ENCODE assay signal across 11 cellular contexts in genomic region chr12:3493225-3494049, GRCh38. TPM values are rescaled to one million over a fixed set of nuclear protein-coding genes. Genes with fewer than 3 reads are reported as not detected.
DNase-seq lines count a peak whose midpoint lies in the region; ATAC-seq and TF ChIP-seq lines count a peak whose summit lies in the region.
"Had no signal": no experiment of that assay in that cellular context is flagged by ENCODE, and none has a peak within 500 bp of the region (broad histone marks: within the 10 kb centered on the region; RNA-seq: fewer than 3 reads in every experiment).

No MANE protein-coding gene starts in this region.

- H3K9me3 Mint-ChIP-seq in WTC11 = no peaks in the 10 kb centered on the region

- peak overlapping the region; percentile 68 for H3K4me3 ChIP-seq in iPS-18a (ENCODE audit: low read length)
- H3K4me3 ChIP-seq in stomach smooth muscle (ENCODE audit: low read length in 2 of 2) = peak overlapping the region; percentile 17 to 60
- H3K4me3 ChIP-seq in spleen = no peak overlapping the region

- no peak overlapping the region for H3K27ac ChIP-seq in iPS-18a (ENCODE audit: low read length)
- no peak overlapping the region for H3K27ac ChIP-seq in stomach smooth muscle (ENCODE audit: low read length)
- no peak overlapping the region for H3K27ac ChIP-seq in spleen

- intact Hi-C loops in spleen (cut with DNase I; ENCODE audit: low total_unique reads) = no loop called here

- TF ChIP-seq CTCF in WTC11 (IDR thresholded peaks at IDR 0.05) (no peak), spleen (IDR thresholded peaks at IDR 0.05 in 8 of 11, conservative IDR thresholded peaks at IDR 0.05 in 3 of 11) (no peak)

- CTCF ChIA-PET in WTC11 (lab: Charles Lee) = interaction anchor here (1.1 to 1.7 kb wide), 4 partner anchors 10 to 310 kb away, joined by 3 to 7 read pairs (median 4); no protein-coding TSS in a partner anchor

- H3K27me3 ChIP-seq in iPS-18a (ENCODE audit: control insufficient read depth, insufficient read depth, low read length) (peaks cover 86% of the 10 kb centered on the region), stomach smooth muscle (ENCODE audit: control insufficient read depth in 1 of 2, insufficient read depth in 2 of 2, low read length in 2 of 2) (peaks cover 53 to 55% of the 10 kb centered on the region in 2 donors), spleen (replicated peaks in 1 of 7) (peaks cover 8 to 96% (median 65%) of the 10 kb centered on the region in 7 donors)

- TF ChIP-seq POLR2A in spleen (IDR thresholded peaks at IDR 0.05) = no peak

- POLR2A ChIA-PET in WTC11 (lab: Charles Lee) = no interaction called here

- 2 to 6% (median 4%) methylated on average over 40 to 51 of the region's 51 CpGs for WGBS in spleen, 5 donors

- H3K9me3 ChIP-seq in iPS-18a (ENCODE audit: control insufficient read depth, low read depth, low read length) (no peaks in the 10 kb centered on the region), stomach smooth muscle (ENCODE audit: control insufficient read depth in 2 of 2, low read length in 2 of 2) (no peaks in the 10 kb centered on the region), spleen (no peaks in the 10 kb centered on the region)

- peaks cover 50% of the 10 kb centered on the region for H3K4me1 Mint-ChIP-seq in WTC11

- peaks cover 80% of the 10 kb centered on the region for H3K27me3 Mint-ChIP-seq in WTC11 (ENCODE audit: low read depth)

- H3K4me3 Mint-ChIP-seq in WTC11 = peak overlapping the region; percentile 68

- peaks cover 26% of the 10 kb centered on the region for H3K4me1 ChIP-seq in iPS-18a (ENCODE audit: control insufficient read depth, low read depth, low read length)
- H3K4me1 ChIP-seq in stomach smooth muscle (ENCODE audit: control insufficient read depth, insufficient read depth, low read length) = peaks cover 26% of the 10 kb centered on the region
- peaks cover 0 to 29% (median 16%) of the 10 kb centered on the region in 6 donors for H3K4me1 ChIP-seq in spleen

- ATAC-seq in WTC11 = no peak
- no peak for ATAC-seq in HG03135 (IDR thresholded peaks at IDR 0.05; ENCODE audit: unreplicated experiment)

- H3K9ac ChIP-seq in iPS-18a (ENCODE audit: low read length) = no peak overlapping the region
- no peak overlapping the region for H3K9ac ChIP-seq in stomach smooth muscle (ENCODE audit: low read length in 2 of 2)

- peak; percentile 41 to 45 for DNase-seq in NCI-H524 (lab: John Stamatoyannopoulos, UW)
- DNase-seq in NCI-H524 treated with DMSO at 0.1 percent for 48 hours (lab: John Stamatoyannopoulos, UW) = no peak
- peak; percentile 35 for DNase-seq in WTC11 (ENCODE audit: low spot score)
- DNase-seq in stimulated activated CD8-positive, alpha-beta memory T cell treated with anti-CD3 and anti-CD28 coated beads, Interleukin-4, amount 100 ng/mL, for 48 hours = no peak
- no peak for DNase-seq in spleen

- H3K36me3 ChIP-seq in iPS-18a (ENCODE audit: control insufficient read depth, low read depth, low read length) = no peaks in the 10 kb centered on the region
- no peaks in the 10 kb centered on the region for H3K36me3 ChIP-seq in stomach smooth muscle (ENCODE audit: control insufficient read depth in 2 of 2, insufficient read depth in 2 of 2, low read length in 2 of 2)
- no peaks in the 10 kb centered on the region for H3K36me3 ChIP-seq in spleen

- no peak overlapping the region for H3K27ac Mint-ChIP-seq in WTC11
- H3K27ac Mint-ChIP-seq: activated naive CD8-positive, alpha-beta T cell; IgD-negative memory B cell had no signal

- H3K36me3 Mint-ChIP-seq in WTC11 = peaks cover 3% of the 10 kb centered on the region; the same call in 1 of the 2 replicates
- H3K36me3 Mint-ChIP-seq: activated naive CD8-positive, alpha-beta T cell; IgD-negative memory B cell had no signal

TF ChIP-seq in WTC11, 78 proteins besides CTCF, POLR2A, EP300 and RAD21:
- TF ChIP-seq ZNF396 (CRISPR knock-in tag; IDR thresholded peaks at IDR 0.05; ENCODE audit: borderline replicate concordance) = no peak
- TF ChIP-seq, protein P1, sequence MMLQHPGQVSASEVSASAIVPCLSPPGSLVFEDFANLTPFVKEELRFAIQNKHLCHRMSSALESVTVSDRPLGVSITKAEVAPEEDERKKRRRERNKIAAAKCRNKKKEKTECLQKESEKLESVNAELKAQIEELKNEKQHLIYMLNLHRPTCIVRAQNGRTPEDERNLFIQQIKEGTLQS (CRISPR knock-in tag; conservative IDR thresholded peaks at IDR 0.05) = no peak

RNA-seq across cellular contexts. Expression of gene PRMT8, which starts 2.4 kb away (rescaled TPM):
- total RNA-seq in WTC11 (2021) (1.4 to 2.4 TPM (median 1.7 TPM) in 3 replicates), spleen (not detected)
- polyA plus RNA-seq in spleen = not detected
- total RNA-seq: epithelial cell of proximal tubule had no signal
- polyA plus RNA-seq: IgD-negative memory B cell had no signal

Comparison
In these comparisons a context has a peak if more than half of its experiments do, and no peak if none do; other contexts are left out.
1. DNase-seq: peak in NCI-H524 (2 of 2) and WTC11 (single experiment); none in NCI-H524 treated with DMSO at 0.1 percent for 48 hours (single experiment), stimulated activated CD8-positive, alpha-beta memory T cell treated with anti-CD3 and anti-CD28 coated beads, Interleukin-4, amount 100 ng/mL, for 48 hours (single experiment) and spleen (single experiment).
2. H3K4me3 ChIP-seq: peak in iPS-18a (single experiment) and stomach smooth muscle (2 of 2); none in spleen (0 of 8).